In genomic region chr6:37783025-37783825, GRCh38 we compare ENCODE assay signal across 8 cellular contexts. TPM values are rescaled to one million over a fixed set of nuclear protein-coding genes. Genes with fewer than 3 reads are reported as not detected.
DNase-seq lines count a peak whose midpoint lies in the region; ATAC-seq and TF ChIP-seq lines count a peak whose summit lies in the region.

No MANE protein-coding gene starts in this region.

- TF ChIP-seq CTCF in SK-N-SH (IDR thresholded peaks at IDR 0.05) (no peak), epithelial cell of proximal tubule (conservative IDR thresholded peaks at IDR 0.05; ENCODE audit: low read depth, low read length) (no peak)

- DNase-seq in SK-N-SH (peak; percentile 48), RPMI7951 (ENCODE audit: low read depth) (peak; percentile 56), epithelial cell of proximal tubule (ENCODE audit: low read depth) (no peak), ureter (ENCODE audit: low spot score) (peak; percentile 50)

- no peaks in the 10 kb centered on the region for H3K79me2 ChIP-seq in SK-N-SH (ENCODE audit: insufficient read depth)

- H2AFZ ChIP-seq in SK-N-SH (ENCODE audit: low read depth) = no peak overlapping the region

- H3F3A ChIP-seq in SK-N-SH (replicated peaks; ENCODE audit: insufficient read depth) = no peaks in the 10 kb centered on the region

- no peaks in the 10 kb centered on the region for H3K9me2 ChIP-seq in SK-N-SH

- peaks cover 0 to 39% of the 10 kb centered on the region in 2 experiments; a peak in 1 of 4 replicates for H3K4me1 ChIP-seq in SK-N-SH (ENCODE audit: control insufficient read depth in 1 of 2, insufficient read depth in 2 of 2, low read depth in 1 of 2, low read length in 1 of 2)
- peaks cover 20% of the 10 kb centered on the region for H3K4me1 ChIP-seq in mucosa of stomach (ENCODE audit: control insufficient read depth, insufficient read depth, low read length)

- TF ChIP-seq EP300 in SK-N-SH (IDR thresholded peaks at IDR 0.05; ENCODE audit: borderline replicate concordance in 1 of 2, low read depth in 1 of 2, low read length in 1 of 2) = no peak

- H3K9me3 ChIP-seq in SK-N-SH = no peaks in the 10 kb centered on the region
- no peaks in the 10 kb centered on the region for H3K9me3 ChIP-seq in mucosa of stomach (ENCODE audit: control insufficient read depth, low read length)

- H3K36me3 ChIP-seq in SK-N-SH (replicated peaks in 1 of 2; ENCODE audit: control insufficient read depth in 1 of 2, insufficient read depth in 2 of 2, low read length in 1 of 2) (no peaks in the 10 kb centered on the region), mucosa of stomach (ENCODE audit: control insufficient read depth, insufficient read depth, low read length) (no peaks in the 10 kb centered on the region)

- TF ChIP-seq RAD21 in SK-N-SH (IDR thresholded peaks at IDR 0.05; ENCODE audit: low read length) = no peak

- H3K4me3 ChIP-seq in SK-N-SH (ENCODE audit: low read depth in 2 of 2, low read length in 1 of 2) = no peak overlapping the region
- H3K4me3 ChIP-seq in epithelial cell of proximal tubule (ENCODE audit: low read depth, low read length) = peak overlapping the region; percentile 38
- H3K4me3 ChIP-seq in mucosa of stomach (ENCODE audit: low read length) = peak overlapping the region; percentile 5

- POLR2A ChIA-PET in SK-N-SH (lab: Yijun Ruan, JAX) = interaction anchor here (0.9 kb wide), 1 partner anchor 78 kb away, joined by 3 read pairs; no protein-coding TSS in a partner anchor

- no peaks in the 10 kb centered on the region for H4K20me1 ChIP-seq in SK-N-SH (ENCODE audit: insufficient read depth)

- ATAC-seq in SK-N-SH treated with all-trans-retinoic acid at 6 μM for 48 hours (no peak), GM21423 (IDR thresholded peaks at IDR 0.05; ENCODE audit: unreplicated experiment) (no peak), GM19463 (IDR thresholded peaks at IDR 0.05; ENCODE audit: unreplicated experiment) (no peak)

- H3K27me3 ChIP-seq in SK-N-SH (ENCODE audit: insufficient read depth) (no peaks in the 10 kb centered on the region), mucosa of stomach (ENCODE audit: control insufficient read depth, insufficient read depth, low read length) (peaks cover 29% of the 10 kb centered on the region)

- H3K4me2 ChIP-seq in SK-N-SH = no peak overlapping the region

- no peak overlapping the region for H3K27ac ChIP-seq in SK-N-SH (ENCODE audit: low read depth in 2 of 2, low read length in 1 of 2)

- WGBS in SK-N-SH (ENCODE audit: low lambda C conversion rate) = 83% methylated on average over 16 of the region's 22 CpGs

- no peak overlapping the region for H3K9ac ChIP-seq in SK-N-SH
- peak overlapping the region; percentile 52 for H3K9ac ChIP-seq in mucosa of stomach (ENCODE audit: low read length)

- CTCF ChIA-PET in SK-N-SH (lab: Yijun Ruan, JAX) = interaction anchor here (0.6 to 2.2 kb wide), 5 partner anchors 26 to 711 kb away, joined by 3 to 9 read pairs (median 3); no protein-coding TSS in a partner anchor

TF ChIP-seq in SK-N-SH, 30 proteins besides CTCF, POLR2A, EP300 and RAD21:
- no peak for TF ChIP-seq TAF1 (IDR thresholded peaks at IDR 0.05; ENCODE audit: borderline replicate concordance, low read depth, low read length)
- TF ChIP-seq, protein P1, sequence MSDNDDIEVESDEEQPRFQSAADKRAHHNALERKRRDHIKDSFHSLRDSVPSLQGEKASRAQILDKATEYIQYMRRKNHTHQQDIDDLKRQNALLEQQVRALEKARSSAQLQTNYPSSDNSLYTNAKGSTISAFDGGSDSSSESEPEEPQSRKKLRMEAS (IDR thresholded peaks at IDR 0.05; ENCODE audit: low read depth) = no peak
- no peak for TF ChIP-seq USF1 (IDR thresholded peaks at IDR 0.05; ENCODE audit: borderline replicate concordance, low read depth)

TF ChIP-seq in SK-N-SH treated with all-trans-retinoic acid at 6 μM for 48 hours, 23 proteins besides CTCF, POLR2A, EP300 and RAD21:
- TF ChIP-seq RARB (CRISPR knock-in tag; IDR thresholded peaks at IDR 0.05) = no peak
- TF ChIP-seq CSDC2 (CRISPR knock-in tag; IDR thresholded peaks at IDR 0.05) = no peak
- no peak for TF ChIP-seq ARNTL (CRISPR knock-in tag; IDR thresholded peaks at IDR 0.05; ENCODE audit: borderline replicate concordance, low read depth)
- TF ChIP-seq CSRNP3 (CRISPR knock-in tag; IDR thresholded peaks at IDR 0.05) = no peak
- no peak for TF ChIP-seq ZNF70 (CRISPR knock-in tag; IDR thresholded peaks at IDR 0.05)
- no peak for TF ChIP-seq ZNF8 (CRISPR knock-in tag; IDR thresholded peaks at IDR 0.05)

RNA-seq across cellular contexts. Expression of gene ZFAND3, which starts 36.3 kb away (rescaled TPM):
- 12.9 and 16.7 TPM in 2 replicates for polyA plus RNA-seq in SK-N-SH (2012; rRNA removed)
- polyA plus RNA-seq in SK-N-SH (2012; cell fraction: cytosol; rRNA removed) = 19.1 and 20.1 TPM in 2 replicates
- polyA plus RNA-seq in SK-N-SH (2012; cell fraction: nucleus; rRNA removed) = 13.1 and 17.5 TPM in 2 replicates
- 9.5 and 11.5 TPM in 2 replicates for total RNA-seq in RPMI7951 (2014; rRNA removed; shearing (Covaris generic))
- 18.7 and 23.2 TPM in 2 replicates for total RNA-seq in epithelial cell of proximal tubule
- 123 TPM for total RNA-seq in ureter

Comparison
In these comparisons a context has a peak if more than half of its experiments do, and no peak if none do; other contexts are left out.
1. H3K4me3 ChIP-seq: peak in epithelial cell of proximal tubule (single experiment) and mucosa of stomach (single experiment); none in SK-N-SH (0 of 2).